21 cellular contexts compared by ENCODE assay signal in the genomic region with DNA sequence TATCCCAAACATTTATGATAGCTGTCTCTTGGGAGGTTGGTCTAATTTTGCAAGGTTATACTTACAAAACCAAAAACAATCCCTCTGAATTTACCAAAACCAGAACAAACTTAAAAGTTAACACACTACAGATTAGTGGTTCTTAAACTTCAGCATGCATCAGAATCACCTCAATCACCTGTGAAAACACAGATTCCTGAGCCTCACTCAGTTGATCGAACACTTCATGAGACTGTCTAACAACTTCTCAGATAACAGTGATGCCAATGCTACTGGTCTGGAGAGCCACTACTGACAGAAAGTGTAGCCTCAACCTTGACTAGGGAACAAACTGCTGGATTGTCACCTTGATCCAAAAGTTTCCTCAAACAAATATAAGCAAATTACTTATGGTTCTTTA. TPM values are rescaled to one million over a fixed set of nuclear protein-coding genes. Genes with fewer than 3 reads are reported as not detected.
DNase-seq lines count a peak whose midpoint lies in the region; ATAC-seq, FAIRE-seq and TF ChIP-seq lines count a peak whose summit lies in the region.
"Had no signal": no experiment of that assay in that cellular context is flagged by ENCODE, and none has a peak within 500 bp of the region (broad histone marks: within the 10 kb centered on the region; RNA-seq: fewer than 3 reads in every experiment).

No MANE protein-coding gene starts in this region.

- no peak for TF ChIP-seq CTCF in HepG2 (CRISPR knock-in tag; IDR thresholded peaks at IDR 0.05)
- TF ChIP-seq CTCF in right lobe of liver (IDR thresholded peaks at IDR 0.05), result no peak
- TF ChIP-seq CTCF in PC-9 (conservative IDR thresholded peaks at IDR 0.05), result no peak
- no peak for TF ChIP-seq CTCF in nephron progenitor cell (IDR thresholded peaks at IDR 0.05)

- 100% methylated on average over 1 of the region's 1 CpG for WGBS in HepG2 (ENCODE audit: low lambda C conversion rate)
- 100% methylated on average over 1 of the region's 1 CpG for WGBS in right lobe of liver (ENCODE audit: insufficient coverage, low coverage, low lambda C conversion rate, missing lambda C conversion rate)

- no peak for TF ChIP-seq RAD21 in HepG2 (CRISPR knock-in tag; IDR thresholded peaks at IDR 0.05)

- H3K4me3 Mint-ChIP-seq in nephron progenitor cell, result no peak overlapping the region
- H3K4me3 Mint-ChIP-seq in activated T-helper 2 cell treated with anti-CD3 and anti-CD28 coated beads, Interferon-gamma antibody, Interleukin-2, Interleukin-4, amounts not matched to agents 10 μg/mL and 5 μg/mL and 100 μg/mL, durations not matched to agents 14 hours and 24 hours and 36 hours (ENCODE audit: low read depth), result no peak overlapping the region
- H3K4me3 Mint-ChIP-seq: activated CD4-positive, alpha-beta memory T cell treated with anti-CD3 and anti-CD28 coated beads for 36 hours; stimulated activated memory B cell treated with anti-CD40 and anti-IgM and Interleukin-4, amounts not matched to agents 10 μg/mL and 1 μg/mL and 100 μg/mL, for 72 hours; WTC11 had no signal

- no peak for TF ChIP-seq POLR2A in HepG2 (IDR thresholded peaks at IDR 0.05; ENCODE audit: insufficient read depth in 1 of 2, low read depth in 2 of 2, low read length in 2 of 2)
- TF ChIP-seq POLR2A in right lobe of liver (IDR thresholded peaks at IDR 0.05), result no peak

- in situ Hi-C loops in HepG2 (cut with HindIII; ENCODE audit: extremely low pct_ligation_motif_present, low pct_unique_long_range_greater_than_20kb), result no loop called here

- TF ChIP-seq EP300 in HepG2 (IDR thresholded peaks at IDR 0.05; ENCODE audit: low read depth in 2 of 2, low read length in 2 of 2) (no peak), HepG2 (CRISPR knock-in tag; IDR thresholded peaks at IDR 0.05; ENCODE audit: borderline replicate concordance) (no peak)

- intact Hi-C loops in HepG2 (cut with micrococcal nuclease; ENCODE audit: unreplicated experiment) (no loop called here), right lobe of liver (cut with DNase I) (no loop called here), PC-9 (cut with micrococcal nuclease; ENCODE audit: unreplicated experiment) (no loop called here)
- intact Hi-C loops in activated T-helper 2 cell treated with anti-CD3 and anti-CD28 coated beads, Interferon-gamma antibody, Interleukin-2, Interleukin-4, amounts not matched to agents 10 μg/mL and 5 μg/mL and 100 μg/mL, durations not matched to agents 14 hours and 24 hours and 36 hours (cut with micrococcal nuclease), result loop anchor here (5.0 kb wide), 3 partner anchors 43 to 97 kb away; a partner anchor contains a TSS

- H3K79me2 ChIP-seq in HepG2 (ENCODE audit: insufficient read depth, low read length) (peaks cover 71% of the 10 kb centered on the region), PC-9 (ENCODE audit: low read depth) (peaks cover 74% of the 10 kb centered on the region)

- H3K4me1 Mint-ChIP-seq in nephron progenitor cell, result peaks cover 34% of the 10 kb centered on the region
- H3K4me1 Mint-ChIP-seq in activated T-helper 2 cell treated with anti-CD3 and anti-CD28 coated beads, Interferon-gamma antibody, Interleukin-2, Interleukin-4, amounts not matched to agents 10 μg/mL and 5 μg/mL and 100 μg/mL, durations not matched to agents 14 hours and 24 hours and 36 hours (ENCODE audit: low read depth), result peaks cover 26% of the 10 kb centered on the region

- H3K4me1 ChIP-seq in HepG2 (ENCODE audit: insufficient read depth, low read length) (peaks cover 21% of the 10 kb centered on the region), right lobe of liver (no peaks in the 10 kb centered on the region), PC-9 (replicated peaks; ENCODE audit: insufficient read depth) (peaks cover 22% of the 10 kb centered on the region)

- no peaks in the 10 kb centered on the region for H3K27me3 Mint-ChIP-seq in nephron progenitor cell (ENCODE audit: low read depth, poor library complexity)
- no peaks in the 10 kb centered on the region for H3K27me3 Mint-ChIP-seq in activated T-helper 2 cell treated with anti-CD3 and anti-CD28 coated beads, Interferon-gamma antibody, Interleukin-2, Interleukin-4, amounts not matched to agents 10 μg/mL and 5 μg/mL and 100 μg/mL, durations not matched to agents 14 hours and 24 hours and 36 hours (ENCODE audit: low read depth)
- H3K27me3 Mint-ChIP-seq: activated CD4-positive, alpha-beta memory T cell treated with anti-CD3 and anti-CD28 coated beads for 36 hours; CD8-positive, alpha-beta memory T cell; naive thymus-derived CD4-positive, alpha-beta T cell; stimulated activated memory B cell treated with anti-CD40 and anti-IgM and Interleukin-4, amounts not matched to agents 10 μg/mL and 1 μg/mL and 100 μg/mL, for 72 hours had no signal

- H3K27ac Mint-ChIP-seq in nephron progenitor cell, result no peak overlapping the region
- no peak overlapping the region for H3K27ac Mint-ChIP-seq in activated T-helper 2 cell treated with anti-CD3 and anti-CD28 coated beads, Interferon-gamma antibody, Interleukin-2, Interleukin-4, amounts not matched to agents 10 μg/mL and 5 μg/mL and 100 μg/mL, durations not matched to agents 14 hours and 24 hours and 36 hours
- H3K27ac Mint-ChIP-seq: activated CD4-positive, alpha-beta memory T cell treated with anti-CD3 and anti-CD28 coated beads for 36 hours; activated naive CD4-positive, alpha-beta T cell treated with anti-CD3 and anti-CD28 coated beads, Interleukin-2, amount 50 U/mL, for 72 hours; WTC11 had no signal

- no peak for ATAC-seq in HepG2
- ATAC-seq in right lobe of liver, result no peak
- no peak for ATAC-seq in GM18861 (IDR thresholded peaks at IDR 0.05; ENCODE audit: unreplicated experiment)
- ATAC-seq: WTC11 had no signal

- H3K9ac ChIP-seq in HepG2 (ENCODE audit: insufficient read depth, low read depth, low read length), result no peak overlapping the region

- H3K4me3 ChIP-seq in HepG2 (replicated peaks in 1 of 3; ENCODE audit: insufficient read depth in 1 of 3, low read depth in 2 of 3, low read length in 3 of 3), result no peak overlapping the region
- H3K4me3 ChIP-seq in right lobe of liver, result no peak overlapping the region
- H3K4me3 ChIP-seq in PC-9, result no peak overlapping the region
- H3K4me3 ChIP-seq: thoracic aorta had no signal

- peaks cover 17% of the 10 kb centered on the region for H3K9me3 Mint-ChIP-seq in nephron progenitor cell
- no peaks in the 10 kb centered on the region for H3K9me3 Mint-ChIP-seq in activated T-helper 2 cell treated with anti-CD3 and anti-CD28 coated beads, Interferon-gamma antibody, Interleukin-2, Interleukin-4, amounts not matched to agents 10 μg/mL and 5 μg/mL and 100 μg/mL, durations not matched to agents 14 hours and 24 hours and 36 hours
- H3K9me3 Mint-ChIP-seq: activated CD4-positive, alpha-beta memory T cell treated with anti-CD3 and anti-CD28 coated beads for 36 hours; CD8-positive, alpha-beta memory T cell; WTC11 had no signal

- H3K4me2 ChIP-seq in HepG2 (ENCODE audit: low read depth, low read length) (no peak overlapping the region), PC-9 (peak overlapping the region; percentile 35)

- H2AFZ ChIP-seq in HepG2 (ENCODE audit: low read length) (no peak overlapping the region), PC-9 (no peak overlapping the region)

- H3F3A ChIP-seq in PC-9 (ENCODE audit: insufficient read depth, low read depth), result peaks cover 20% of the 10 kb centered on the region; the same call in 1 of the 2 replicates

- BruUV-seq in HepG2 (replicated peaks; lab: Mats Ljungman, UMichigan) (no TSS peak), PC-9 (replicated peaks; lab: Mats Ljungman, UMichigan) (no TSS peak)

- POLR2A ChIA-PET in HepG2 (lab: Yijun Ruan, JAX), result no interaction called here
- POLR2A ChIA-PET in PC-9 (lab: Charles Lee; ENCODE audit: unreplicated experiment), result interaction anchor here (0.7 kb wide), 1 partner anchor 431 kb away, joined by 5 read pairs; no protein-coding TSS in a partner anchor

- H3K9me2 ChIP-seq in PC-9 (ENCODE audit: insufficient read depth), result no peaks in the 10 kb centered on the region; the same call in 1 of the 2 replicates

- H3K36me3 ChIP-seq in HepG2 (replicated peaks in 1 of 2; ENCODE audit: control insufficient read depth in 1 of 2, insufficient read depth in 2 of 2, low read length in 2 of 2) (no peaks in the 10 kb centered on the region), right lobe of liver (no peaks in the 10 kb centered on the region), PC-9 (ENCODE audit: low read depth) (0 out of 2 replicates have a peak, but pooled peaks cover 8% of the 10 kb centered on the region)
- H3K36me3 ChIP-seq: thoracic aorta had no signal

- H3K27me3 ChIP-seq in HepG2 (ENCODE audit: control insufficient read depth in 1 of 2, insufficient read depth in 2 of 2, low read length in 2 of 2), result no peaks in the 10 kb centered on the region
- no peaks in the 10 kb centered on the region for H3K27me3 ChIP-seq in right lobe of liver
- no peaks in the 10 kb centered on the region for H3K27me3 ChIP-seq in PC-9 (ENCODE audit: insufficient read depth, low read depth)

- H4K20me1 ChIP-seq in HepG2 (ENCODE audit: insufficient read depth, low read length) (peaks cover 3% of the 10 kb centered on the region), PC-9 (ENCODE audit: insufficient read depth) (no peaks in the 10 kb centered on the region)

- CTCF ChIA-PET in HepG2 (lab: Yijun Ruan, JAX; ENCODE audit: low intra/inter-chr PET ratio, low total read pairs) (no interaction called here), PC-9 (lab: Charles Lee) (no interaction called here)

- H3K36me3 Mint-ChIP-seq in nephron progenitor cell (ENCODE audit: low read depth), result peaks cover 34% of the 10 kb centered on the region
- no peaks in the 10 kb centered on the region for H3K36me3 Mint-ChIP-seq in activated T-helper 2 cell treated with anti-CD3 and anti-CD28 coated beads, Interferon-gamma antibody, Interleukin-2, Interleukin-4, amounts not matched to agents 10 μg/mL and 5 μg/mL and 100 μg/mL, durations not matched to agents 14 hours and 24 hours and 36 hours (ENCODE audit: low read depth)
- H3K36me3 Mint-ChIP-seq: WTC11 had no signal

- H3K9me3 ChIP-seq in HepG2 (ENCODE audit: low read length) (no peaks in the 10 kb centered on the region), right lobe of liver (no peaks in the 10 kb centered on the region), PC-9 (ENCODE audit: insufficient read depth, low read depth) (no peaks in the 10 kb centered on the region)
- H3K9me3 ChIP-seq: thoracic aorta had no signal

- no peak for FAIRE-seq in HepG2 (lab: Jason Lieb, UNC)
- FAIRE-seq: H1 had no signal

- peak overlapping the region; percentile 2 for H3K27ac ChIP-seq in HepG2 (ENCODE audit: extremely low read length, insufficient read depth, low read length)
- no peak overlapping the region for H3K27ac ChIP-seq in right lobe of liver
- peak overlapping the region; percentile 90 for H3K27ac ChIP-seq in PC-9
- peak overlapping the region; percentile 63 for H3K27ac ChIP-seq in caudate nucleus (ENCODE audit: low read depth, low read length)
- H3K27ac ChIP-seq: thoracic aorta had no signal

- DNase-seq in HepG2 (ENCODE audit: low spot score), result no peak
- DNase-seq in right lobe of liver, result no peak
- no peak for DNase-seq in PC-9
- no peak for DNase-seq in caudate nucleus (lab: John Stamatoyannopoulos, UW)
- DNase-seq in AG20443 (ENCODE audit: low spot score), result no peak
- no peak for DNase-seq in nephron progenitor cell
- DNase-seq in activated T-helper 2 cell treated with anti-CD3 and anti-CD28 coated beads, Interferon-gamma antibody, Interleukin-2, Interleukin-4, amounts not matched to agents 10 μg/mL and 5 μg/mL and 100 μg/mL, durations not matched to agents 14 hours and 24 hours and 36 hours (ENCODE audit: low spot score), result no peak
- DNase-seq: CD8-positive, alpha-beta memory T cell; GF-D8; left colon; naive thymus-derived CD4-positive, alpha-beta T cell; NCI-H1417 treated with DMSO at 0.1 percent for 48 hours; NCI-H2171 treated with DMSO at 0.1 percent for 48 hours; NCI-H748 treated with DMSO at 0.1 percent for 48 hours had no signal

RNA-seq across cellular contexts. Expression of a gene that starts 44.2 kb away (rescaled TPM):
- total RNA-seq in HepG2 (2016; rRNA removed; fragmentation: Illumina TruSeq; extraction: Trizol), result 46.5 and 60.2 TPM in 2 replicates
- 8.5 and 11.5 TPM in 2 replicates for total RNA-seq in HepG2 (2016; cell fraction: cytosol; rRNA removed; fragmentation: Illumina TruSeq; extraction: Trizol; ENCODE audit: low read depth)
- total RNA-seq in HepG2 (2016; cell fraction: insoluble cytoplasmic fraction; rRNA removed; fragmentation: Illumina TruSeq; extraction: Trizol), result 52.7 and 57.3 TPM in 2 replicates
- total RNA-seq in HepG2 (2016; cell fraction: membrane; rRNA removed; fragmentation: Illumina TruSeq; extraction: Trizol), result 14.5 and 16.1 TPM in 2 replicates
- total RNA-seq in HepG2 (2016; cell fraction: nucleus; rRNA removed; fragmentation: Illumina TruSeq; extraction: Trizol), result 81.0 and 90.0 TPM in 2 replicates
- polyA plus RNA-seq in HepG2 (2011; rRNA removed), result 12.1 and 12.6 TPM in 2 replicates
- 3.3 and 7.0 TPM in 2 replicates for polyA plus RNA-seq in HepG2 (2011; cell fraction: cytosol; rRNA removed)
- polyA plus RNA-seq in HepG2 (2011; cell fraction: nucleus; rRNA removed), result 11.9 and 12.3 TPM in 2 replicates
- 30.7 and 30.9 TPM in 2 replicates for polyA plus RNA-seq in HepG2 (2012)
- 0.71 and 1.0 TPM in 2 replicates for polyA plus RNA-seq in HepG2 (2016; cell fraction: cytosol; fragmentation: Illumina TruSeq; extraction: Trizol; ENCODE audit: low read depth)
- polyA plus RNA-seq in HepG2 (2016; cell fraction: insoluble cytoplasmic fraction; fragmentation: Illumina TruSeq; extraction: Trizol; ENCODE audit: low read depth), result 25.8 and 28.7 TPM in 2 replicates
- 3.3 and 4.5 TPM in 2 replicates for polyA plus RNA-seq in HepG2 (2016; cell fraction: membrane; fragmentation: Illumina TruSeq; extraction: Trizol; ENCODE audit: low read depth)
- 61.4 and 62.9 TPM in 2 replicates for polyA plus RNA-seq in HepG2 (2016; cell fraction: nucleus; fragmentation: Illumina TruSeq; extraction: Trizol; ENCODE audit: insufficient read depth, low read depth)
- 8.3 and 27.4 TPM in 2 replicates for polyA minus RNA-seq in HepG2 (2011; rRNA and poly(A)+ RNA removed; ENCODE audit: low replicate concordance)
- polyA minus RNA-seq in HepG2 (2011; cell fraction: cytosol; rRNA and poly(A)+ RNA removed), result 22.0 and 22.2 TPM in 2 replicates
- 95.1 and 96.8 TPM in 2 replicates for polyA minus RNA-seq in HepG2 (2011; cell fraction: nucleus; rRNA and poly(A)+ RNA removed)
- 10 to 100 TPM; 10.4 to 23.9 (median 17.6) TPM for total RNA-seq in right lobe of liver
- total RNA-seq in PC-9 (2021), result 29.4 and 32.0 TPM in 2 replicates
- total RNA-seq in activated T-helper 2 cell treated with anti-CD3 and anti-CD28 coated beads, Interferon-gamma antibody, Interleukin-2, Interleukin-4, amounts not matched to agents 10 μg/mL and 5 μg/mL and 100 μg/mL, durations not matched to agents 14 hours and 24 hours and 36 hours, result 19.0 and 21.0 TPM in 2 replicates

Comparison
In these comparisons a context has a peak if more than half of its experiments do, and no peak if none do; other contexts are left out.
1. H3K27ac ChIP-seq: peak in HepG2 (single experiment), PC-9 (single experiment) and caudate nucleus (single experiment); none in right lobe of liver (0 of 3).